8 cellular contexts compared by ENCODE assay signal in genomic region chr1:23553206-23553895, GRCh38. TPM values are rescaled to one million over a fixed set of nuclear protein-coding genes. Genes with fewer than 3 reads are reported as not detected.
DNase-seq lines count a peak whose midpoint lies in the region; ATAC-seq and TF ChIP-seq lines count a peak whose summit lies in the region.

No MANE protein-coding gene starts in this region.

- H3K9me3 ChIP-seq in lower lobe of right lung (no peaks in the 10 kb centered on the region), tibial artery (no peaks in the 10 kb centered on the region)

- no peak for ATAC-seq in activated T-cell treated with anti-CD3 and anti-CD28 coated beads, Interleukin-2, amount 50 U/mL, for 72 hours (replicated peaks in 1 of 2)
- no peak for ATAC-seq in lower lobe of right lung

- H3K27ac ChIP-seq in lower lobe of right lung (peak overlapping the region; percentile 96), tibial artery (peak overlapping the region; percentile 94 to 97)

- peak overlapping the region; percentile 92 for H3K4me3 ChIP-seq in lower lobe of right lung
- H3K4me3 ChIP-seq in tibial artery, result no peak overlapping the region

- H3K27me3 ChIP-seq in lower lobe of right lung (ENCODE audit: low read depth) (no peaks in the 10 kb centered on the region), tibial artery (no peaks in the 10 kb centered on the region)

- H3K27ac Mint-ChIP-seq in activated T-cell treated with anti-CD3 and anti-CD28 coated beads, Interleukin-2, amount 50 U/mL, for 72 hours, result no peak overlapping the region
- peak overlapping the region; percentile 39 for H3K27ac Mint-ChIP-seq in activated T-helper 2 cell treated with anti-CD3 and anti-CD28 coated beads, Interferon-gamma antibody, Interleukin-2, Interleukin-4, amounts not matched to agents 10 μg/mL and 5 μg/mL and 100 μg/mL, durations not matched to agents 14 hours and 24 hours and 36 hours

- peaks cover 61% of the 10 kb centered on the region for H3K4me1 Mint-ChIP-seq in activated T-cell treated with anti-CD3 and anti-CD28 coated beads, Interleukin-2, amount 50 U/mL, for 72 hours (ENCODE audit: low read depth)
- peaks cover 44% of the 10 kb centered on the region for H3K4me1 Mint-ChIP-seq in activated T-helper 2 cell treated with anti-CD3 and anti-CD28 coated beads, Interferon-gamma antibody, Interleukin-2, Interleukin-4, amounts not matched to agents 10 μg/mL and 5 μg/mL and 100 μg/mL, durations not matched to agents 14 hours and 24 hours and 36 hours (ENCODE audit: low read depth)

- no peak for DNase-seq in activated T-cell treated with anti-CD3 and anti-CD28 coated beads, Interleukin-2, amount 50 U/mL, for 72 hours
- no peak for DNase-seq in activated T-cell treated with anti-CD3 and anti-CD28 coated beads for 4 hours
- DNase-seq in activated T-helper 2 cell treated with anti-CD3 and anti-CD28 coated beads, Interferon-gamma antibody, Interleukin-2, Interleukin-4, amounts not matched to agents 10 μg/mL and 5 μg/mL and 100 μg/mL, durations not matched to agents 14 hours and 24 hours and 36 hours (ENCODE audit: low spot score), result no peak
- no peak for DNase-seq in lower lobe of right lung
- no peak for DNase-seq in tibial artery
- no peak for DNase-seq in GM03348 (ENCODE audit: low spot score)
- DNase-seq in effector CD8-positive, alpha-beta T cell (lab: John Stamatoyannopoulos, UW), result no peak
- no peak for DNase-seq in DMS153 treated with DMSO at 0.1 percent for 48 hours (lab: John Stamatoyannopoulos, UW; ENCODE audit: unreplicated experiment)

- H3K36me3 Mint-ChIP-seq in activated T-cell treated with anti-CD3 and anti-CD28 coated beads, Interleukin-2, amount 50 U/mL, for 72 hours (ENCODE audit: insufficient read depth in 2 of 2), result no peaks in the 10 kb centered on the region
- peaks cover 14% of the 10 kb centered on the region for H3K36me3 Mint-ChIP-seq in activated T-helper 2 cell treated with anti-CD3 and anti-CD28 coated beads, Interferon-gamma antibody, Interleukin-2, Interleukin-4, amounts not matched to agents 10 μg/mL and 5 μg/mL and 100 μg/mL, durations not matched to agents 14 hours and 24 hours and 36 hours (ENCODE audit: low read depth)

- H3K4me1 ChIP-seq in lower lobe of right lung (peaks cover 56% of the 10 kb centered on the region), tibial artery (peaks cover 0 to 25% (median 15%) of the 10 kb centered on the region in 4 donors)

- TF ChIP-seq CTCF in lower lobe of right lung (IDR thresholded peaks at IDR 0.05) (no peak), tibial artery (IDR thresholded peaks at IDR 0.05) (no peak)

- H3K9me3 Mint-ChIP-seq in activated T-cell treated with anti-CD3 and anti-CD28 coated beads, Interleukin-2, amount 50 U/mL, for 72 hours, result no peaks in the 10 kb centered on the region
- no peaks in the 10 kb centered on the region for H3K9me3 Mint-ChIP-seq in activated T-helper 2 cell treated with anti-CD3 and anti-CD28 coated beads, Interferon-gamma antibody, Interleukin-2, Interleukin-4, amounts not matched to agents 10 μg/mL and 5 μg/mL and 100 μg/mL, durations not matched to agents 14 hours and 24 hours and 36 hours

- intact Hi-C loops in activated T-helper 2 cell treated with anti-CD3 and anti-CD28 coated beads, Interferon-gamma antibody, Interleukin-2, Interleukin-4, amounts not matched to agents 10 μg/mL and 5 μg/mL and 100 μg/mL, durations not matched to agents 14 hours and 24 hours and 36 hours (cut with micrococcal nuclease), result no loop called here
- intact Hi-C loops in lower lobe of right lung (cut with DNase I) (no loop called here), tibial artery (cut with DNase I; ENCODE audit: low total_unique reads) (no loop called here)

- H3K27me3 Mint-ChIP-seq in activated T-cell treated with anti-CD3 and anti-CD28 coated beads, Interleukin-2, amount 50 U/mL, for 72 hours (ENCODE audit: low read depth), result no peaks in the 10 kb centered on the region
- peaks cover 11% of the 10 kb centered on the region for H3K27me3 Mint-ChIP-seq in activated T-helper 2 cell treated with anti-CD3 and anti-CD28 coated beads, Interferon-gamma antibody, Interleukin-2, Interleukin-4, amounts not matched to agents 10 μg/mL and 5 μg/mL and 100 μg/mL, durations not matched to agents 14 hours and 24 hours and 36 hours (ENCODE audit: low read depth)

- H3K4me3 Mint-ChIP-seq in activated T-cell treated with anti-CD3 and anti-CD28 coated beads, Interleukin-2, amount 50 U/mL, for 72 hours, result peak overlapping the region; percentile 95 to 97
- peak overlapping the region; percentile 77 for H3K4me3 Mint-ChIP-seq in activated T-helper 2 cell treated with anti-CD3 and anti-CD28 coated beads, Interferon-gamma antibody, Interleukin-2, Interleukin-4, amounts not matched to agents 10 μg/mL and 5 μg/mL and 100 μg/mL, durations not matched to agents 14 hours and 24 hours and 36 hours (ENCODE audit: low read depth)

- H3K36me3 ChIP-seq in lower lobe of right lung (peaks cover 10% of the 10 kb centered on the region), tibial artery (peaks cover 15 to 17% (median 17%) of the 10 kb centered on the region in 3 donors)

RNA-seq across cellular contexts. Expression of gene ID3, which starts 6.0 kb away (rescaled TPM):
- 10 to 100 TPM; 32.3 to 37.2 TPM for total RNA-seq in activated T-cell treated with anti-CD3 and anti-CD28 coated beads, Interleukin-2, amount 50 U/mL, for 72 hours
- total RNA-seq in activated T-helper 2 cell treated with anti-CD3 and anti-CD28 coated beads, Interferon-gamma antibody, Interleukin-2, Interleukin-4, amounts not matched to agents 10 μg/mL and 5 μg/mL and 100 μg/mL, durations not matched to agents 14 hours and 24 hours and 36 hours, result 24.7 and 26.9 TPM in 2 replicates
- 137 TPM for total RNA-seq in lower lobe of right lung

RNA-seq across cellular contexts. Expression of gene E2F2, which starts 22.3 kb away (rescaled TPM):
- total RNA-seq in activated T-cell treated with anti-CD3 and anti-CD28 coated beads, Interleukin-2, amount 50 U/mL, for 72 hours, result 10 to 100 TPM; 19.9 to 24.7 TPM
- 17.2 and 18.6 TPM in 2 replicates for total RNA-seq in activated T-helper 2 cell treated with anti-CD3 and anti-CD28 coated beads, Interferon-gamma antibody, Interleukin-2, Interleukin-4, amounts not matched to agents 10 μg/mL and 5 μg/mL and 100 μg/mL, durations not matched to agents 14 hours and 24 hours and 36 hours
- total RNA-seq in lower lobe of right lung, result 1.1 TPM
